ENCODE assay signal across 8 cellular contexts in the genomic region with DNA sequence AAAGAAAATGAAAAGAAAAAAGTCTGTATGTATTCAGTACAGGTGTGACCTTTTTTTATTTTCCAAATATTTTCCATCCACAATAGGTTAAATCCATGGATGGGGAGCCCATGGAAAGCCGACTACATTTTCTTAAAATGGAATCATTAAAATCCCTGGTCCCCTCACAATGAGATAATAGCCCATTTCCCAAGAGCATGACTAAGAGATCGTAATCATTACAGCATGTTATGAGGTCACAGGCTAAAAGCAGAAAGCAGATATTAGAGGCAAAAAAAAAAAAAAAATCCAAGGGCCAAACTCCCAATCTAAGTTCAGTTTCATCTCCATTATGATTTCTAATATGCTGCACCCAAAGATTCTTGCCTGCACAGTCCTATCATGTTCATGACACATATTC. TPM values are rescaled to one million over a fixed set of nuclear protein-coding genes. Genes with fewer than 3 reads are reported as not detected.
DNase-seq lines count a peak whose midpoint lies in the region; ATAC-seq lines count a peak whose summit lies in the region.

No MANE protein-coding gene starts in this region.

- intact Hi-C loops in activated T-helper 2 cell treated with anti-CD3 and anti-CD28 coated beads, Interferon-gamma antibody, Interleukin-2, Interleukin-4, amounts not matched to agents 10 μg/mL and 5 μg/mL and 100 μg/mL, durations not matched to agents 14 hours and 24 hours and 36 hours (cut with micrococcal nuclease): loop anchor here (2.0 to 5.0 kb wide), 3 partner anchors 23 to 80 kb away; no protein-coding TSS in a partner anchor
- intact Hi-C loops in posterior cingulate gyrus (cut with DNase I): no loop called here

- H3K23ac ChIP-seq in mesenchymal stem cell (ENCODE audit: low read length in 2 of 2): no peak overlapping the region

- H3K36me3 Mint-ChIP-seq in CD4-positive, CD25-positive, alpha-beta regulatory T cell: peaks cover 21% of the 10 kb centered on the region
- H3K36me3 Mint-ChIP-seq in activated T-helper 2 cell treated with anti-CD3 and anti-CD28 coated beads, Interferon-gamma antibody, Interleukin-2, Interleukin-4, amounts not matched to agents 10 μg/mL and 5 μg/mL and 100 μg/mL, durations not matched to agents 14 hours and 24 hours and 36 hours (ENCODE audit: low read depth): peaks cover 27% of the 10 kb centered on the region

- no peak overlapping the region for H4K8ac ChIP-seq in mesenchymal stem cell (ENCODE audit: low read length)

- 23% methylated on average over 2 of the region's 2 CpGs for WGBS in mesenchymal stem cell

- no peak overlapping the region for H2BK15ac ChIP-seq in mesenchymal stem cell (ENCODE audit: low read depth, poor library complexity, severe bottlenecking)

- H3K9me3 Mint-ChIP-seq in CD4-positive, CD25-positive, alpha-beta regulatory T cell: peaks cover 0 to 2% (median 0%) of the 10 kb centered on the region in 7 donors
- H3K9me3 Mint-ChIP-seq in activated T-helper 2 cell treated with anti-CD3 and anti-CD28 coated beads, Interferon-gamma antibody, Interleukin-2, Interleukin-4, amounts not matched to agents 10 μg/mL and 5 μg/mL and 100 μg/mL, durations not matched to agents 14 hours and 24 hours and 36 hours: no peaks in the 10 kb centered on the region

- peak overlapping the region; percentile 87 to 97 (median 92) for H3K4me3 Mint-ChIP-seq in CD4-positive, CD25-positive, alpha-beta regulatory T cell
- H3K4me3 Mint-ChIP-seq in activated T-helper 2 cell treated with anti-CD3 and anti-CD28 coated beads, Interferon-gamma antibody, Interleukin-2, Interleukin-4, amounts not matched to agents 10 μg/mL and 5 μg/mL and 100 μg/mL, durations not matched to agents 14 hours and 24 hours and 36 hours (ENCODE audit: low read depth): peak overlapping the region; percentile 87

- H2BK12ac ChIP-seq in mesenchymal stem cell (ENCODE audit: low read length in 2 of 2): no peak overlapping the region

- H3K27me3 Mint-ChIP-seq in CD4-positive, CD25-positive, alpha-beta regulatory T cell: no peaks in the 10 kb centered on the region
- H3K27me3 Mint-ChIP-seq in activated T-helper 2 cell treated with anti-CD3 and anti-CD28 coated beads, Interferon-gamma antibody, Interleukin-2, Interleukin-4, amounts not matched to agents 10 μg/mL and 5 μg/mL and 100 μg/mL, durations not matched to agents 14 hours and 24 hours and 36 hours (ENCODE audit: low read depth): no peaks in the 10 kb centered on the region

- no peak overlapping the region for H3K4ac ChIP-seq in mesenchymal stem cell (ENCODE audit: low read depth in 1 of 2, low read length in 2 of 2)

- no peak overlapping the region for H3K4me2 ChIP-seq in mesenchymal stem cell (ENCODE audit: low read length, poor library complexity, severe bottlenecking)

- H2AK5ac ChIP-seq in mesenchymal stem cell (ENCODE audit: low read length, severe bottlenecking): no peak overlapping the region

- peak overlapping the region; percentile 85 for H3K9ac ChIP-seq in mesenchymal stem cell (ENCODE audit: low read length)

- H3K4me3 ChIP-seq in CD4-positive, CD25-positive, alpha-beta regulatory T cell (ENCODE audit: low read depth, low read length): peak overlapping the region; percentile 88
- H3K4me3 ChIP-seq in mesenchymal stem cell (ENCODE audit: insufficient read depth in 1 of 2, low read depth in 1 of 2, low read length in 2 of 2) (peak overlapping the region in 1 of 2 experiments; percentile 73), H7 (ENCODE audit: insufficient read depth, low read depth, low read length) (no peak overlapping the region)

- H3K18ac ChIP-seq in mesenchymal stem cell (ENCODE audit: low read depth in 1 of 2, low read length in 2 of 2): no peak overlapping the region

- no peak overlapping the region for H4K91ac ChIP-seq in mesenchymal stem cell (ENCODE audit: low read length)

- no peaks in the 10 kb centered on the region for H3K9me3 ChIP-seq in CD4-positive, CD25-positive, alpha-beta regulatory T cell (ENCODE audit: control insufficient read depth in 2 of 2, low read length in 2 of 2)
- no peaks in the 10 kb centered on the region for H3K9me3 ChIP-seq in KOPT-K1 (ENCODE audit: insufficient read depth, low read length, poor library complexity, severe bottlenecking)
- H3K9me3 ChIP-seq in mesenchymal stem cell (ENCODE audit: control insufficient read depth, low read length): no peaks in the 10 kb centered on the region

- in situ Hi-C loops in G401 (cut with HindIII; ENCODE audit: low sequenced_read_pairs): no loop called here

- peaks cover 96% of the 10 kb centered on the region for H3K4me1 ChIP-seq in CD4-positive, CD25-positive, alpha-beta regulatory T cell (ENCODE audit: control insufficient read depth, insufficient read depth, low read length, poor library complexity, severe bottlenecking)
- H3K4me1 ChIP-seq in mesenchymal stem cell (ENCODE audit: control insufficient read depth, insufficient read depth, low read depth, low read length): peaks cover 15% of the 10 kb centered on the region

- H3K27me3 ChIP-seq in CD4-positive, CD25-positive, alpha-beta regulatory T cell (ENCODE audit: control insufficient read depth, insufficient read depth, low read length): no peaks in the 10 kb centered on the region
- H3K27me3 ChIP-seq in mesenchymal stem cell (ENCODE audit: control insufficient read depth in 1 of 2, insufficient read depth in 1 of 2, low read length in 2 of 2) (no peaks in the 10 kb centered on the region), H7 (ENCODE audit: control insufficient read depth, insufficient read depth, low read length) (no peaks in the 10 kb centered on the region)

- peaks cover 44% of the 10 kb centered on the region for H3K79me1 ChIP-seq in mesenchymal stem cell (replicated peaks; ENCODE audit: low read length, poor library complexity, severe bottlenecking)

- H2BK120ac ChIP-seq in mesenchymal stem cell (ENCODE audit: low read depth, low read length): no peak overlapping the region

- no peak overlapping the region for H2BK5ac ChIP-seq in mesenchymal stem cell (ENCODE audit: low read depth, low read length, poor library complexity, severe bottlenecking)

- no peak overlapping the region for H3K14ac ChIP-seq in mesenchymal stem cell (ENCODE audit: low read length in 2 of 2)

- no peak overlapping the region for H2AFZ ChIP-seq in mesenchymal stem cell (ENCODE audit: low read depth, low read length)

- H3K27ac ChIP-seq in CD4-positive, CD25-positive, alpha-beta regulatory T cell (ENCODE audit: insufficient read depth, low read length, poor library complexity, severe bottlenecking): peak overlapping the region; percentile 74
- H3K27ac ChIP-seq in KOPT-K1 (ENCODE audit: low read depth, low read length, poor library complexity, severe bottlenecking) (peak overlapping the region; percentile 84), mesenchymal stem cell (ENCODE audit: low read length, poor library complexity, severe bottlenecking) (no peak overlapping the region)

- DNase-seq in CD4-positive, CD25-positive, alpha-beta regulatory T cell: no peak
- DNase-seq in activated T-helper 2 cell treated with anti-CD3 and anti-CD28 coated beads, Interferon-gamma antibody, Interleukin-2, Interleukin-4, amounts not matched to agents 10 μg/mL and 5 μg/mL and 100 μg/mL, durations not matched to agents 14 hours and 24 hours and 36 hours (ENCODE audit: low spot score): no peak
- peak; percentile 88 for DNase-seq in mesenchymal stem cell
- no peak for DNase-seq in posterior cingulate gyrus
- no peak for DNase-seq in G401 (ENCODE audit: low spot score)
- no peak for DNase-seq in H7

- H3K27ac Mint-ChIP-seq in CD4-positive, CD25-positive, alpha-beta regulatory T cell: peak overlapping the region; percentile 88 to 99 (median 94)
- H3K27ac Mint-ChIP-seq in activated T-helper 2 cell treated with anti-CD3 and anti-CD28 coated beads, Interferon-gamma antibody, Interleukin-2, Interleukin-4, amounts not matched to agents 10 μg/mL and 5 μg/mL and 100 μg/mL, durations not matched to agents 14 hours and 24 hours and 36 hours: peak overlapping the region; percentile 84

- ATAC-seq in CD4-positive, CD25-positive, alpha-beta regulatory T cell (ENCODE audit: low read depth in 2 of 2): no peak
- ATAC-seq in GM21723 (IDR thresholded peaks at IDR 0.05; ENCODE audit: unreplicated experiment): no peak

- peaks cover 18% of the 10 kb centered on the region for H3K36me3 ChIP-seq in CD4-positive, CD25-positive, alpha-beta regulatory T cell (ENCODE audit: control insufficient read depth, insufficient read depth, low read length)
- H3K36me3 ChIP-seq in KOPT-K1 (ENCODE audit: insufficient read depth, low read length) (no peaks in the 10 kb centered on the region), mesenchymal stem cell (ENCODE audit: control insufficient read depth in 1 of 2, insufficient read depth in 2 of 2, low read depth in 1 of 2, low read length in 2 of 2) (peaks cover 0 to 8% of the 10 kb centered on the region in 2 experiments), H7 (replicated peaks; ENCODE audit: control insufficient read depth, insufficient read depth, low read length) (no peaks in the 10 kb centered on the region)

- H3K4me1 Mint-ChIP-seq in CD4-positive, CD25-positive, alpha-beta regulatory T cell: peaks cover 39 to 93% (median 76%) of the 10 kb centered on the region in 4 donors
- peaks cover 71% of the 10 kb centered on the region for H3K4me1 Mint-ChIP-seq in activated T-helper 2 cell treated with anti-CD3 and anti-CD28 coated beads, Interferon-gamma antibody, Interleukin-2, Interleukin-4, amounts not matched to agents 10 μg/mL and 5 μg/mL and 100 μg/mL, durations not matched to agents 14 hours and 24 hours and 36 hours (ENCODE audit: low read depth)

RNA-seq across cellular contexts. Expression of gene CYTH1, which starts 44.7 kb away (rescaled TPM):
- total RNA-seq in CD4-positive, CD25-positive, alpha-beta regulatory T cell: 487 TPM
- polyA plus RNA-seq in CD4-positive, CD25-positive, alpha-beta regulatory T cell: 100 to 1,000 TPM; 202 to 214 (median 206) TPM
- total RNA-seq in activated T-helper 2 cell treated with anti-CD3 and anti-CD28 coated beads, Interferon-gamma antibody, Interleukin-2, Interleukin-4, amounts not matched to agents 10 μg/mL and 5 μg/mL and 100 μg/mL, durations not matched to agents 14 hours and 24 hours and 36 hours: 83.5 and 95.7 TPM in 2 replicates
- polyA plus RNA-seq in mesenchymal stem cell (2013, experiment 1 of 2): 15.0 TPM
- polyA plus RNA-seq in mesenchymal stem cell (2013, experiment 2 of 2): 14.3 TPM
- 21.7 and 28.1 TPM in 2 replicates for total RNA-seq in G401 (2014; rRNA removed; shearing (Covaris generic))
- 10.3 and 11.3 TPM in 2 replicates for total RNA-seq in H7 (2014; rRNA removed; shearing (Covaris generic))
